ENCODE assay signal across 8 cellular contexts in the genomic region with DNA sequence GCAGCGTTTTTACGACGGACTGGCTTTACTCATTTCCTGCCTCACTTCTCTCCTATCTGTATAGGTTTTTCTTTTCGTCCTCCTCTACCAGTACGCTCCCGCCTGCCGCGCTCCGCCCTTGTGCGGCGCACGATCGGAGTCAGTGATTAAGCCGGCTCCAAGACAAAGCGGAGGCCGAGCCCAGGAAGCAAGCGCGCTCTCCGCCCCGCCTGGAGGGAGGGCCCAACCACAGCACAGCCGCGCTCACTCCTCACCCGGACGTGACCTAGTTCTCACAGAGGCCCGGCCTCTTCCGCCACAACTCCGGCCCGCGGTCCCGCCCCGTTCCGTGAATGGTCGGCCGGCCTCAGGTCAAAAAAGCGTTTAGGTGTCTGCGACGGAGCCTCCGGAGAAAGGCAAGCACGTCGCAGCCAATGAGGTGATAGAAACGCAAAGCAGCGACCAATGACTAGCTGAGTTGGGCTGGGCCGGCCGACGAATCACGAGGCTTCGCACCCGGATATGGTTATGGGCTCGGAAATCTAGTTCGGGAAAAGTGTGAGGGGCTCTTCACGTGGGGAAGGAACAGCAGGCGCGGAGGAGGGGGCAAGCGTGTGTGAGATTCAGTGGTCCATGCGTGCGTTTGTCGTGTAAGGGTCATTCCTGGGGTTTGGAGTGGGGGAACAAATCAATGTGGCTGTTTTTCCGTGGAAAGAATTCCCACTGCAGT. TPM values are rescaled to one million over a fixed set of nuclear protein-coding genes. Genes with fewer than 3 reads are reported as not detected.
DNase-seq lines count a peak whose midpoint lies in the region; ATAC-seq, FAIRE-seq and TF ChIP-seq lines count a peak whose summit lies in the region.

TSS of gene METTL13 (plus strand) at position 494 of the 709 bp plus-strand sequence. CDS start 308 bp downstream, outside the sequence.

- H3K27me3 Mint-ChIP-seq in endothelial cell (ENCODE audit: unreplicated experiment) (peaks cover 4% of the 10 kb centered on the region), mesothelial cell of epicardium (ENCODE audit: low read depth) (peaks cover 2% of the 10 kb centered on the region)

- peaks cover 29% of the 10 kb centered on the region for H3K4me1 Mint-ChIP-seq in endothelial cell (ENCODE audit: unreplicated experiment)
- peaks cover 42% of the 10 kb centered on the region for H3K4me1 Mint-ChIP-seq in mesothelial cell of epicardium

- CTCF ChIA-PET in OCI-LY7 (lab: Charles Lee; ENCODE audit: unreplicated experiment), result interaction anchor here (0.6 kb wide), 2 partner anchors 25 to 40 kb away, joined by 3 read pairs; no protein-coding TSS in a partner anchor

- H3K4me3 ChIP-seq in OCI-LY7 (ENCODE audit: low read depth, low read length, poor library complexity, severe bottlenecking), result peak within 1 kb of the TSS; percentile 93

- peaks cover 34% of the 10 kb centered on the region for H3K4me1 ChIP-seq in OCI-LY7 (ENCODE audit: insufficient read depth, low read length, poor library complexity, severe bottlenecking)

- H3K36me3 Mint-ChIP-seq in endothelial cell (ENCODE audit: low read depth, unreplicated experiment), result peaks cover 23% of the 10 kb centered on the region
- peaks cover 9% of the 10 kb centered on the region for H3K36me3 Mint-ChIP-seq in mesothelial cell of epicardium

- DNase-seq in D721Med (ENCODE audit: insufficient read length, low spot score) (peak; percentile 95), HuH-7.5 (ENCODE audit: low spot score) (peak; percentile 93), OCI-LY7 (ENCODE audit: low spot score) (peak; percentile 98), activated T-cell treated with anti-CD3 and anti-CD28 coated beads for 1 hour (ENCODE audit: low read depth) (peak; percentile 96), endothelial cell (ENCODE audit: low spot score) (peak; percentile 97), mesothelial cell of epicardium (ENCODE audit: low spot score in 2 of 2, unreplicated experiment in 2 of 2) (peak; percentile 95 to 97)
- peak; percentile 98 to 99 for DNase-seq in stimulated activated CD8-positive, alpha-beta memory T cell treated with anti-CD3 and anti-CD28 coated beads, Interleukin-15, amount 100 ng/mL, for 48 hours (ENCODE audit: low read depth in 2 of 2)

- H3K4me2 ChIP-seq in OCI-LY7 (ENCODE audit: low read length), result peak within 1 kb of the TSS; percentile 74

- ATAC-seq in GM21526 (IDR thresholded peaks at IDR 0.05; ENCODE audit: low FRiP score, unreplicated experiment), result peak; percentile 98

- no peaks in the 10 kb centered on the region for H3K9me2 ChIP-seq in OCI-LY7 (ENCODE audit: insufficient read depth, low read length)

- H3K27ac Mint-ChIP-seq in endothelial cell (ENCODE audit: unreplicated experiment), result peak within 1 kb of the TSS; percentile 99
- H3K27ac Mint-ChIP-seq in mesothelial cell of epicardium, result peak within 1 kb of the TSS; percentile 98

- no TSS peak for BruUV-seq in OCI-LY7 (replicated peaks; lab: Mats Ljungman, UMichigan)

- TF ChIP-seq CTCF in D721Med (IDR thresholded peaks at IDR 0.05; ENCODE audit: insufficient read depth, missing control alignments) (no peak), OCI-LY7 (conservative IDR thresholded peaks at IDR 0.05; ENCODE audit: low read length) (no peak), endothelial cell (IDR thresholded peaks at IDR 0.05; ENCODE audit: unreplicated experiment) (no peak), mesothelial cell of epicardium (IDR thresholded peaks at IDR 0.05; ENCODE audit: unreplicated experiment) (no peak)

- FAIRE-seq in D721Med (lab: Jason Lieb, UNC), result peak; percentile 66

- H3K4me3 Mint-ChIP-seq in endothelial cell (ENCODE audit: unreplicated experiment), result peak within 1 kb of the TSS; percentile 99
- peak within 1 kb of the TSS; percentile 90 for H3K4me3 Mint-ChIP-seq in mesothelial cell of epicardium

- H3K9me3 ChIP-seq in OCI-LY7 (ENCODE audit: low read length), result no peaks in the 10 kb centered on the region

- H3K9me3 Mint-ChIP-seq in endothelial cell (ENCODE audit: unreplicated experiment) (no peaks in the 10 kb centered on the region), mesothelial cell of epicardium (no peaks in the 10 kb centered on the region)

- POLR2A ChIA-PET in OCI-LY7 (lab: Charles Lee), result interaction anchor here (1.0 to 7.6 kb wide), 5 partner anchors 9 to 42 kb away, joined by 3 to 53 read pairs (median 5); partner anchors contain the start of gene VAMP4

- H4K20me1 ChIP-seq in OCI-LY7 (ENCODE audit: insufficient read depth, low read length), result peaks cover 5% of the 10 kb centered on the region; the same call in 1 of the 2 replicates

- peaks cover 38% of the 10 kb centered on the region for H3K79me2 ChIP-seq in OCI-LY7 (ENCODE audit: insufficient read depth, low read depth, low read length)

- intact Hi-C loops in OCI-LY7 (cut with micrococcal nuclease; ENCODE audit: unreplicated experiment), result loop anchor here (1.0 to 5.0 kb wide), 4 partner anchors 40 to 751 kb away; partner anchors contain the start of gene PRRC2C

- peak within 1 kb of the TSS; percentile 78 for H3K27ac ChIP-seq in OCI-LY7 (ENCODE audit: low read depth, low read length, poor library complexity, severe bottlenecking)

- H3K36me3 ChIP-seq in OCI-LY7 (ENCODE audit: insufficient read depth, low read length), result peaks cover 28% of the 10 kb centered on the region

- peak within 1 kb of the TSS; percentile 74 for H2AFZ ChIP-seq in OCI-LY7 (ENCODE audit: low read length)

RNA-seq across cellular contexts. Expression of gene METTL13, which starts in this region (rescaled TPM):
- total RNA-seq in OCI-LY7 (2014; rRNA removed; shearing (Covaris generic)), result 22.2 and 28.3 TPM in 2 replicates
- total RNA-seq in OCI-LY7 (2022) (27.5 and 35.4 TPM in 2 replicates), endothelial cell (ENCODE audit: unreplicated experiment) (22.1 TPM), mesothelial cell of epicardium (27.4 to 32.5 TPM (median 30.2 TPM) in 3 replicates)

Comparison
In these comparisons a context has a peak if more than half of its experiments do, and no peak if none do; other contexts are left out.
1. Peak in every context shown above with its lines: DNase-seq, ATAC-seq, H3K4me3 ChIP-seq and H3K27ac ChIP-seq.